In the genomic region with DNA sequence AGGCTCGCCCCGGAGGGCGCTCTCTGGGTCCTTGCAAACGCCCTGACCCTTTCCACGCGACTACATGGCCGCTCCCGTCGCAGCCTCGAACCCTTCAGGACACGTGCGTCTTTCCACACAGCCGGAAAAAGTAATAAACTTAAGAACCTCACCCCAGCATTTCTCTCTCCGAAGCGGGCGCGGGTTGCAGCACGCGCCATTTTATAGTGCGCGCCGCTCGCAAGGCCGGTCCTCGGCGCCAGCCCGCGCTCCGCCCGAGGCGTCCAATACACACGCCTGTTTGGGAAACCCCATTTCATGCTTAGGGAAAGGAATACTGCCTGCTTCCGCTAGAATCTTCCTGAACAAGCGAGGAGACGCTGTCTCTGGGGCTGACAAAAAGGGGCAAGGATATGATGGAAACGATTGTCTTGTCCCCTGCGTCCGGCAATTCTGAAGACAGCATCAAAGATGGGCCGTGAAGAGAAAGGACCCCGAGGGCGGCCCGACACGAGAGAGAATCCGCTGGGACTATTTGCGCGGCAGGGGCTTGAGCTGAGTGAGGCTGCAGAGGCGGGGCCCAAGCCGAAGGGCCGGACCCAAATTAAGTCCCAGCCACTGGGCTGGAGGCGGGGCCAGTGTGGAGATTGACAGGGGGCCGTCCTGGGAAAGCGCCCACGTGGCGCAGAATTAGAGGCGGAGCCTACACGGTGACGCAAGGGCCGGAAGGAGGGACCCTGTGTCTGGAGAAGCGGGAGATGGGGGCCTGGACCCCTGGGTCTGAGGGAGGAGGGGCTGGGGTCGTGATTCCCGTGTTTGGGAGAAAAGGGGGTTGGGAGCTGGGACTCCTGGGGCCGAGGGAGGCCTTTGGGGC, we compare ENCODE assay signal across 8 cellular contexts. TPM values are rescaled to one million over a fixed set of nuclear protein-coding genes. Genes with fewer than 3 reads are reported as not detected.
A peak's percentile ranks its signal among the peaks of the same experiment; 100 is the strongest.
DNase-seq lines count a peak whose midpoint lies in the region; ATAC-seq and FAIRE-seq lines count a peak whose summit lies in the region.

No MANE protein-coding gene starts in this region.

- H3K9me3 Mint-ChIP-seq in activated CD8-positive, alpha-beta memory T cell treated with anti-CD3 and anti-CD28 coated beads, Interleukin-2, amount 10 ng/mL, durations not matched to agents 7 days and 5 days (ENCODE audit: low read depth) = no peaks in the 10 kb centered on the region
- H3K9me3 Mint-ChIP-seq in effector memory CD8-positive, alpha-beta T cell = no peaks in the 10 kb centered on the region
- no peaks in the 10 kb centered on the region for H3K9me3 Mint-ChIP-seq in memory B cell

- DNase-seq in COR-L47 (lab: John Stamatoyannopoulos, UW) = peak; percentile 99
- peak; percentile 95 for DNase-seq in HTR-8/SVneo (ENCODE audit: insufficient read length, low spot score)
- DNase-seq in NOMO-1 treated with DMSO at 0.1 percent for 48 hours (lab: John Stamatoyannopoulos, UW; ENCODE audit: unreplicated experiment) = peak; percentile 97
- DNase-seq in activated CD8-positive, alpha-beta memory T cell treated with anti-CD3 and anti-CD28 coated beads, Interleukin-2, amount 10 ng/mL, durations not matched to agents 7 days and 5 days = peak; percentile 99
- peak; percentile 95 to 98 (median 96) for DNase-seq in effector memory CD8-positive, alpha-beta T cell
- peak; percentile 97 to 98 for DNase-seq in memory B cell (ENCODE audit: low spot score in 2 of 2)
- peak; percentile 91 for DNase-seq in stimulated activated CD8-positive, alpha-beta memory T cell treated with anti-CD3 and anti-CD28 coated beads, Interleukin-12 subunit alpha, Interleukin-12 subunit beta, amount 100 ng/mL, for 1 hour (ENCODE audit: low read depth)

- ATAC-seq in GM21381 (IDR thresholded peaks at IDR 0.05; ENCODE audit: unreplicated experiment) (peak; percentile 91), memory B cell (ENCODE audit: low read depth) (peak; percentile 94)
- ATAC-seq in activated CD8-positive, alpha-beta memory T cell treated with anti-CD3 and anti-CD28 coated beads, Interleukin-2, amount 10 ng/mL, durations not matched to agents 7 days and 5 days = peak; percentile 98
- peak; percentile 95 for ATAC-seq in effector memory CD8-positive, alpha-beta T cell (replicated peaks)

- CTCF ChIA-PET in activated CD8-positive, alpha-beta memory T cell treated with anti-CD3 and anti-CD28 coated beads, Interleukin-2, amount 10 ng/mL, durations not matched to agents 7 days and 5 days (lab: Charles Lee) = interaction anchor here (1.0 to 1.5 kb wide), 3 partner anchors 80 to 447 kb away, joined by 3 to 4 read pairs (median 3); no protein-coding TSS in a partner anchor

- H3K36me3 Mint-ChIP-seq in activated CD8-positive, alpha-beta memory T cell treated with anti-CD3 and anti-CD28 coated beads, Interleukin-2, amount 10 ng/mL, durations not matched to agents 7 days and 5 days = peaks cover 34% of the 10 kb centered on the region
- H3K36me3 Mint-ChIP-seq in effector memory CD8-positive, alpha-beta T cell (ENCODE audit: insufficient read depth) = peaks cover 27% of the 10 kb centered on the region
- H3K36me3 Mint-ChIP-seq in memory B cell = peaks cover 11% of the 10 kb centered on the region

- peak overlapping the region; percentile 99 for H3K27ac Mint-ChIP-seq in activated CD8-positive, alpha-beta memory T cell treated with anti-CD3 and anti-CD28 coated beads, Interleukin-2, amount 10 ng/mL, durations not matched to agents 7 days and 5 days
- peak overlapping the region; percentile 99 to 100 for H3K27ac Mint-ChIP-seq in effector memory CD8-positive, alpha-beta T cell
- peak overlapping the region; percentile 100 for H3K27ac Mint-ChIP-seq in memory B cell

- H3K4me1 Mint-ChIP-seq in activated CD8-positive, alpha-beta memory T cell treated with anti-CD3 and anti-CD28 coated beads, Interleukin-2, amount 10 ng/mL, durations not matched to agents 7 days and 5 days = peaks cover 34% of the 10 kb centered on the region
- H3K4me1 Mint-ChIP-seq in effector memory CD8-positive, alpha-beta T cell (ENCODE audit: low read depth in 2 of 2) = peaks cover 28 to 35% of the 10 kb centered on the region in 2 donors
- H3K4me1 Mint-ChIP-seq in memory B cell = peaks cover 28% of the 10 kb centered on the region

- H3K4me3 Mint-ChIP-seq in activated CD8-positive, alpha-beta memory T cell treated with anti-CD3 and anti-CD28 coated beads, Interleukin-2, amount 10 ng/mL, durations not matched to agents 7 days and 5 days = peak overlapping the region; percentile 95
- H3K4me3 Mint-ChIP-seq in effector memory CD8-positive, alpha-beta T cell = peak overlapping the region; percentile 96 to 98
- H3K4me3 Mint-ChIP-seq in memory B cell = peak overlapping the region; percentile 97

- H3K27me3 Mint-ChIP-seq in activated CD8-positive, alpha-beta memory T cell treated with anti-CD3 and anti-CD28 coated beads, Interleukin-2, amount 10 ng/mL, durations not matched to agents 7 days and 5 days = no peaks in the 10 kb centered on the region
- no peaks in the 10 kb centered on the region for H3K27me3 Mint-ChIP-seq in effector memory CD8-positive, alpha-beta T cell
- no peaks in the 10 kb centered on the region for H3K27me3 Mint-ChIP-seq in memory B cell

- FAIRE-seq in HTR-8/SVneo (lab: Jason Lieb, UNC) = no peak

RNA-seq across cellular contexts. Expression of a gene that starts 14.4 kb away (rescaled TPM):
- not detected for total RNA-seq in activated CD8-positive, alpha-beta memory T cell treated with anti-CD3 and anti-CD28 coated beads, Interleukin-2, amount 10 ng/mL, durations not matched to agents 7 days and 5 days

RNA-seq across cellular contexts. Expression of a gene that starts 18.9 kb away (rescaled TPM):
- 1 to 10 TPM; 3.0 to 3.2 TPM for total RNA-seq in activated CD8-positive, alpha-beta memory T cell treated with anti-CD3 and anti-CD28 coated beads, Interleukin-2, amount 10 ng/mL, durations not matched to agents 7 days and 5 days

RNA-seq across cellular contexts. Expression of a gene that starts 28.7 kb away (rescaled TPM):
- total RNA-seq in activated CD8-positive, alpha-beta memory T cell treated with anti-CD3 and anti-CD28 coated beads, Interleukin-2, amount 10 ng/mL, durations not matched to agents 7 days and 5 days = not detected

RNA-seq across cellular contexts. Expression of a gene that starts 34.4 kb away (rescaled TPM):
- total RNA-seq in activated CD8-positive, alpha-beta memory T cell treated with anti-CD3 and anti-CD28 coated beads, Interleukin-2, amount 10 ng/mL, durations not matched to agents 7 days and 5 days = not detected

RNA-seq across cellular contexts. Expression of a gene that starts 50.1 kb away (rescaled TPM):
- total RNA-seq in activated CD8-positive, alpha-beta memory T cell treated with anti-CD3 and anti-CD28 coated beads, Interleukin-2, amount 10 ng/mL, durations not matched to agents 7 days and 5 days = not detected

Comparison
In these comparisons a context has a peak if more than half of its experiments do, and no peak if none do; other contexts are left out.
1. Peak in every context shown above with its lines: DNase-seq and ATAC-seq.